11 cellular contexts compared by ENCODE assay signal in the genomic region with DNA sequence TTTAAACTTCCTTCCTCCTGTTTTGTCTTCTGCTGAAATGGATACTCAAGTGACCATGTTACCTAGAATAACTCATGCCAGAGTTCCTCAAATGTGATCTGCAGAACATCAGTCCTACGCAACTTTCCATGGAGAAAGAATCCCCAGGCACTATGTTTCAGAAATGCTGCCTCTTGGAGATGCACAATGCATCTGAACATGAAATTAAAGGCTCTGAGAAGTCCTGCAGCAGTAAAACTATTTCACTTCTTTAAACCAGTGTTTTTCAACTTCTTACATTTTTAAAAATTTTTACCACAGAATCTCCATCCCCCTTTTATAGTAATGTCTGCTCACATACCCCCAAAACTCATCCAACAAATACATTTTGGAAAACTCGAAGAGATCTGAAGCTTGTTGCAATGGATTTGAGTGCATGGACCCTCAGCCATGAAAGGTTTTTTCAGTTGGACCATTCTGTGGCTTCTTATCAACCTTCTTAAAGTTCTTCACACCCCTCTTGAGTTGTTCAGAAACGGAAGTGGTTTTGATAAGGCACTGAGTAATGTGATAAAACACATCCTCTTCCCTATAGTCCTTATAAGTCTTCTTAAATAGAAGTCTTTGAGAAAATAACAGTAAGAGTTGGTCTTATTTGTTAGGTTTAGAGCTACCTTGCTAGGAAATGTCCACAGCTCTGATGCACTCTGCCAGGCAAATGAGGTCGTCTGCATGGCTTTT.
DNase-seq lines count a peak whose midpoint lies in the region; ATAC-seq and TF ChIP-seq lines count a peak whose summit lies in the region.
"Had no signal": no experiment of that assay in that cellular context is flagged by ENCODE, and none has a peak within 500 bp of the region (broad histone marks: within the 10 kb centered on the region; RNA-seq: fewer than 3 reads in every experiment).

No MANE protein-coding gene starts in this region.

- peak overlapping the region; percentile 80 for H3K27ac Mint-ChIP-seq in activated T-helper 17 cell treated with anti-CD3 and anti-CD28 coated beads, Interleukin-2, amount 50 U/mL, for 72 hours
- peak overlapping the region; percentile 22 for H3K27ac Mint-ChIP-seq in stimulated activated memory B cell treated with anti-CD40 and anti-IgM and Interleukin-4, amounts not matched to agents 10 μg/mL and 1 μg/mL and 100 μg/mL, for 72 hours

- ATAC-seq in activated T-cell treated with anti-CD3 and anti-CD28 coated beads, Interleukin-2, amount 50 U/mL, for 4 hours = peak; percentile 65 to 66
- peak; percentile 42 for ATAC-seq in activated T-helper 17 cell treated with anti-CD3 and anti-CD28 coated beads, Interleukin-2, amount 50 U/mL, for 72 hours (replicated peaks)
- ATAC-seq in stimulated activated memory B cell treated with anti-CD40 and anti-IgM and Interleukin-4, amounts not matched to agents 10 μg/mL and 1 μg/mL and 100 μg/mL, for 72 hours = no peak
- ATAC-seq: HepG2 had no signal

- H3K4me3 Mint-ChIP-seq in activated T-cell treated with anti-CD3 and anti-CD28 coated beads, Interleukin-2, amount 50 U/mL, for 4 hours = no peak overlapping the region
- peak overlapping the region; percentile 43 for H3K4me3 Mint-ChIP-seq in activated T-helper 17 cell treated with anti-CD3 and anti-CD28 coated beads, Interleukin-2, amount 50 U/mL, for 72 hours
- H3K4me3 Mint-ChIP-seq in stimulated activated memory B cell treated with anti-CD40 and anti-IgM and Interleukin-4, amounts not matched to agents 10 μg/mL and 1 μg/mL and 100 μg/mL, for 72 hours = no peak overlapping the region

- H3K36me3 Mint-ChIP-seq in activated T-cell treated with anti-CD3 and anti-CD28 coated beads, Interleukin-2, amount 50 U/mL, for 4 hours (ENCODE audit: insufficient read depth) = no peaks in the 10 kb centered on the region
- H3K36me3 Mint-ChIP-seq in activated T-helper 17 cell treated with anti-CD3 and anti-CD28 coated beads, Interleukin-2, amount 50 U/mL, for 72 hours (ENCODE audit: low read depth) = no peaks in the 10 kb centered on the region
- no peaks in the 10 kb centered on the region for H3K36me3 Mint-ChIP-seq in stimulated activated memory B cell treated with anti-CD40 and anti-IgM and Interleukin-4, amounts not matched to agents 10 μg/mL and 1 μg/mL and 100 μg/mL, for 72 hours

- no peaks in the 10 kb centered on the region for H3K27me3 Mint-ChIP-seq in activated T-cell treated with anti-CD3 and anti-CD28 coated beads, Interleukin-2, amount 50 U/mL, for 4 hours (ENCODE audit: low read depth)
- H3K27me3 Mint-ChIP-seq in activated T-helper 17 cell treated with anti-CD3 and anti-CD28 coated beads, Interleukin-2, amount 50 U/mL, for 72 hours = no peaks in the 10 kb centered on the region
- H3K27me3 Mint-ChIP-seq in stimulated activated memory B cell treated with anti-CD40 and anti-IgM and Interleukin-4, amounts not matched to agents 10 μg/mL and 1 μg/mL and 100 μg/mL, for 72 hours = no peaks in the 10 kb centered on the region

- TF ChIP-seq POLR2A in erythroblast (IDR thresholded peaks at IDR 0.05; ENCODE audit: low read length) = no peak

- no peaks in the 10 kb centered on the region for H3K9me3 Mint-ChIP-seq in activated T-cell treated with anti-CD3 and anti-CD28 coated beads, Interleukin-2, amount 50 U/mL, for 4 hours
- no peaks in the 10 kb centered on the region for H3K9me3 Mint-ChIP-seq in activated T-helper 17 cell treated with anti-CD3 and anti-CD28 coated beads, Interleukin-2, amount 50 U/mL, for 72 hours
- no peaks in the 10 kb centered on the region for H3K9me3 Mint-ChIP-seq in stimulated activated memory B cell treated with anti-CD40 and anti-IgM and Interleukin-4, amounts not matched to agents 10 μg/mL and 1 μg/mL and 100 μg/mL, for 72 hours

- DNase-seq in activated T-cell treated with anti-CD3 and anti-CD28 coated beads, Interleukin-2, amount 50 U/mL, for 4 hours = no peak
- DNase-seq in activated T-cell treated with anti-CD3 and anti-CD28 coated beads, Interleukin-2, amount 50 U/mL, for 48 hours = no peak
- DNase-seq in MV-4-11 (lab: John Stamatoyannopoulos, UW) = peak; percentile 82
- DNase-seq in NCI-H128 (lab: John Stamatoyannopoulos, UW; ENCODE audit: unreplicated experiment) = no peak
- no peak for DNase-seq in inferior parietal cortex (ENCODE audit: extremely low spot score)
- no peak for DNase-seq in erythroblast (lab: John Stamatoyannopoulos, UW)
- DNase-seq: NCI-H2081; stimulated activated CD4-positive, alpha-beta T cell treated with anti-CD3 and anti-CD28 coated beads, Interleukin-1b, Interleukin-23, amount 100 ng/mL, for 48 hours had no signal

- peaks cover 63% of the 10 kb centered on the region for H3K4me1 Mint-ChIP-seq in activated T-cell treated with anti-CD3 and anti-CD28 coated beads, Interleukin-2, amount 50 U/mL, for 4 hours (ENCODE audit: low read depth)
- peaks cover 35% of the 10 kb centered on the region for H3K4me1 Mint-ChIP-seq in activated T-helper 17 cell treated with anti-CD3 and anti-CD28 coated beads, Interleukin-2, amount 50 U/mL, for 72 hours
- H3K4me1 Mint-ChIP-seq in stimulated activated memory B cell treated with anti-CD40 and anti-IgM and Interleukin-4, amounts not matched to agents 10 μg/mL and 1 μg/mL and 100 μg/mL, for 72 hours = peaks cover 66% of the 10 kb centered on the region
